ENCODE assay signal across 15 cellular contexts in genomic region chr2:110869472-110870446, GRCh38.
A peak's percentile ranks its signal among the peaks of the same experiment; 100 is the strongest.
DNase-seq lines count a peak whose midpoint lies in the region; ATAC-seq lines count a peak whose summit lies in the region.
"Had no signal": no experiment of that assay in that cellular context is flagged by ENCODE, and none has a peak within 500 bp of the region (broad histone marks: within the 10 kb centered on the region; RNA-seq: fewer than 3 reads in every experiment).

No MANE protein-coding gene starts in this region.

- H3K9me3 Mint-ChIP-seq in dendritic cell treated with granulocyte-macrophage colony-stimulating factor and Interleukin-4, amounts not matched to agents 40 ng/mL and 50 ng/mL, for 4 days = no peaks in the 10 kb centered on the region

- peak overlapping the region; percentile 71 for H3K27ac Mint-ChIP-seq in dendritic cell treated with granulocyte-macrophage colony-stimulating factor and Interleukin-4, amounts not matched to agents 40 ng/mL and 50 ng/mL, for 4 days

- H3K4me3 ChIP-seq in skeletal muscle cell (ENCODE audit: low read depth, low read length) = no peak overlapping the region
- H3K4me3 ChIP-seq: SK-N-MC had no signal

- H3K36me3 Mint-ChIP-seq in dendritic cell treated with granulocyte-macrophage colony-stimulating factor and Interleukin-4, amounts not matched to agents 40 ng/mL and 50 ng/mL, for 4 days (ENCODE audit: low read depth) = no peaks in the 10 kb centered on the region

- intact Hi-C loops in dendritic cell treated with granulocyte-macrophage colony-stimulating factor and Interleukin-4, amounts not matched to agents 40 ng/mL and 50 ng/mL, for 4 days (cut with micrococcal nuclease) = no loop called here

- H3K27me3 Mint-ChIP-seq in dendritic cell treated with granulocyte-macrophage colony-stimulating factor and Interleukin-4, amounts not matched to agents 40 ng/mL and 50 ng/mL, for 4 days = peaks cover 16% of the 10 kb centered on the region

- H3K4me3 Mint-ChIP-seq in dendritic cell treated with granulocyte-macrophage colony-stimulating factor and Interleukin-4, amounts not matched to agents 40 ng/mL and 50 ng/mL, for 4 days = no peak overlapping the region
- H3K4me3 Mint-ChIP-seq: activated CD8-positive, alpha-beta T cell treated with anti-CD3 and anti-CD28 coated beads, Interleukin-2, amount 10 ng/mL, durations not matched to agents 7 days and 5 days had no signal

- peaks cover 45% of the 10 kb centered on the region for H3K4me1 Mint-ChIP-seq in dendritic cell treated with granulocyte-macrophage colony-stimulating factor and Interleukin-4, amounts not matched to agents 40 ng/mL and 50 ng/mL, for 4 days (ENCODE audit: low read depth)

- peak; percentile 9 for DNase-seq in NCI-H1092 treated with DMSO at 0.1 percent for 48 hours (lab: John Stamatoyannopoulos, UW)
- no peak for DNase-seq in NCI-H1092 (lab: John Stamatoyannopoulos, UW)
- DNase-seq in NCI-H69 (lab: John Stamatoyannopoulos, UW) = peak; percentile 78
- peak; percentile 4 for DNase-seq in skeletal muscle cell (ENCODE audit: low read depth)
- DNase-seq: 8988T; activated CD8-positive, alpha-beta T cell treated with anti-CD3 and anti-CD28 coated beads, Interleukin-2, amount 10 ng/mL, durations not matched to agents 7 days and 5 days; DMS153; Kasumi-1; NCI-H510A; stimulated activated CD4-positive, alpha-beta T cell treated with anti-CD3 and anti-CD28 coated beads, Interleukin-15, amount 100 ng/mL, for 24 hours had no signal

- no peak for ATAC-seq in GM18517 (IDR thresholded peaks at IDR 0.05; ENCODE audit: unreplicated experiment)
- ATAC-seq in GM21423 (IDR thresholded peaks at IDR 0.05; ENCODE audit: unreplicated experiment) = no peak
- ATAC-seq in HG02981 (IDR thresholded peaks at IDR 0.05; ENCODE audit: unreplicated experiment) = no peak
- ATAC-seq: activated CD8-positive, alpha-beta T cell treated with anti-CD3 and anti-CD28 coated beads, Interleukin-2, amount 10 ng/mL, durations not matched to agents 7 days and 5 days had no signal
